Comparison of ENCODE assay signal across 25 cellular contexts in genomic region chrX:12912786-12913185, GRCh38. TPM values are rescaled to one million over a fixed set of nuclear protein-coding genes. Genes with fewer than 3 reads are reported as not detected.
DNase-seq lines count a peak whose midpoint lies in the region; ATAC-seq, FAIRE-seq and TF ChIP-seq lines count a peak whose summit lies in the region.
"Had no signal": no experiment of that assay in that cellular context is flagged by ENCODE, and none has a peak within 500 bp of the region (broad histone marks: within the 10 kb centered on the region; RNA-seq: fewer than 3 reads in every experiment).

No MANE protein-coding gene starts in this region.

- H3K36me3 ChIP-seq in GM23338 (ENCODE audit: insufficient read depth) (no peaks in the 10 kb centered on the region), H1 (ENCODE audit: control insufficient read depth in 2 of 4, insufficient read depth in 4 of 4, low read length in 3 of 4) (no peaks in the 10 kb centered on the region), neural progenitor cell (no peaks in the 10 kb centered on the region), brain microvascular endothelial cell (replicated peaks) (no peaks in the 10 kb centered on the region)
- H3K36me3 ChIP-seq: BE2C, HAP-1 had no signal

- intact Hi-C loops in posterior cingulate gyrus (cut with DNase I), result no loop called here

- H3K4me3 ChIP-seq in GM23338 (no peak overlapping the region), H1 (ENCODE audit: extremely low read depth in 1 of 4, insufficient read depth in 2 of 4, low read depth in 3 of 4, low read length in 4 of 4) (no peak overlapping the region), neural progenitor cell (no peak overlapping the region), brain microvascular endothelial cell (ENCODE audit: low read depth, low read length) (no peak overlapping the region)
- H3K4me3 ChIP-seq: A549; BLaER1 treated with 17β-estradiol and CSF1 and Interleukin-3, amounts not matched to agents 10 nM and 100 nM; GM12878; HAP-1 had no signal

- no peaks in the 10 kb centered on the region for H3K27me3 ChIP-seq in GM23338 (ENCODE audit: insufficient read depth)
- no peaks in the 10 kb centered on the region for H3K27me3 ChIP-seq in H1 (replicated peaks in 1 of 4; ENCODE audit: control insufficient read depth in 3 of 4, extremely low read depth in 1 of 4, insufficient read depth in 3 of 4, low read length in 3 of 4)
- H3K27me3 ChIP-seq in neural progenitor cell, result no peaks in the 10 kb centered on the region
- no peaks in the 10 kb centered on the region for H3K27me3 ChIP-seq in brain microvascular endothelial cell (replicated peaks)
- H3K27me3 ChIP-seq: BE2C had no signal

- H3K4me2 ChIP-seq in GM23338 (no peak overlapping the region), H1 (ENCODE audit: insufficient read depth in 1 of 2, low read depth in 2 of 2, low read length in 2 of 2) (no peak overlapping the region), neural progenitor cell (no peak overlapping the region)
- H3K4me2 ChIP-seq: A549 had no signal

- H4K20me1 ChIP-seq in GM23338 (replicated peaks; ENCODE audit: insufficient read depth), result no peaks in the 10 kb centered on the region
- no peaks in the 10 kb centered on the region for H4K20me1 ChIP-seq in H1 (replicated peaks in 1 of 2; ENCODE audit: control insufficient read depth in 1 of 2, insufficient read depth in 2 of 2, low read length in 2 of 2)
- H4K20me1 ChIP-seq in neural progenitor cell (ENCODE audit: low read depth), result no peaks in the 10 kb centered on the region

- H3K36me3 Mint-ChIP-seq in GM23338 (ENCODE audit: low read depth), result no peaks in the 10 kb centered on the region
- H3K36me3 Mint-ChIP-seq in neural progenitor cell, result no peaks in the 10 kb centered on the region
- H3K36me3 Mint-ChIP-seq: CD8-positive, alpha-beta memory T cell had no signal

- H3K9ac ChIP-seq in H1 (replicated peaks in 1 of 4; ENCODE audit: extremely low read depth in 1 of 4, low read depth in 3 of 4, low read length in 3 of 4) (no peak overlapping the region), neural progenitor cell (no peak overlapping the region)
- H3K9ac ChIP-seq: BLaER1 treated with 17β-estradiol and CSF1 and Interleukin-3, amounts not matched to agents 10 nM and 100 nM had no signal

- H2BK15ac ChIP-seq in H1 (ENCODE audit: low read length), result no peak overlapping the region

- TF ChIP-seq CTCF in GM23338 (conservative IDR thresholded peaks at IDR 0.05; ENCODE audit: low read depth in 2 of 2), result peak in 1 of 2 experiments; percentile 35; a peak in 2 of 4 replicates
- peak in 1 of 3 experiments; percentile 18; a peak in 1 of 4 replicates for TF ChIP-seq CTCF in H1 (IDR thresholded peaks at IDR 0.05; ENCODE audit: control extremely low read depth in 1 of 3, insufficient read depth in 1 of 3, low read depth in 1 of 3, low read length in 3 of 3)
- peak; percentile 21 for TF ChIP-seq CTCF in neural progenitor cell (IDR thresholded peaks at IDR 0.05)
- no peak for TF ChIP-seq CTCF in brain microvascular endothelial cell (IDR thresholded peaks at IDR 0.05; ENCODE audit: low read depth, low read length, missing control alignments)

- H3K27ac Mint-ChIP-seq in GM23338, result no peak overlapping the region
- no peak overlapping the region for H3K27ac Mint-ChIP-seq in neural progenitor cell
- H3K27ac Mint-ChIP-seq: CD8-positive, alpha-beta memory T cell; HFFc6 had no signal

- H3K14ac ChIP-seq in H1 (ENCODE audit: insufficient read length), result no peak overlapping the region

- no peak overlapping the region for H3K23ac ChIP-seq in H1 (ENCODE audit: insufficient read length)

- CTCF ChIA-PET in H1 (lab: Charles Lee; ENCODE audit: partially characterized antibody), result interaction anchor here (1.1 to 2.3 kb wide), 2 partner anchors 12 to 98 kb away, joined by 4 to 6 read pairs; no protein-coding TSS in a partner anchor

- TF ChIP-seq EP300 in H1 (IDR thresholded peaks at IDR 0.05; ENCODE audit: borderline replicate concordance in 1 of 2, low read depth in 2 of 2, low read length in 2 of 2), result no peak

- H3K23me2 ChIP-seq in H1 (ENCODE audit: low read depth, low read length), result no peaks in the 10 kb centered on the region

- H3K27me3 Mint-ChIP-seq in GM23338 (ENCODE audit: insufficient read depth, low read depth, poor library complexity) (no peaks in the 10 kb centered on the region), neural progenitor cell (ENCODE audit: insufficient read depth, low read depth) (peaks cover 2% of the 10 kb centered on the region)
- H3K27me3 Mint-ChIP-seq: CD4-positive, alpha-beta T cell had no signal

- H2BK5ac ChIP-seq in H1 (ENCODE audit: low read depth, low read length), result no peak overlapping the region

- ATAC-seq in GM23338, result no peak
- ATAC-seq: A549, GM12878 had no signal

- H3K9me3 ChIP-seq in H1 (ENCODE audit: insufficient read depth in 2 of 2, low read depth in 1 of 2, low read length in 1 of 2) (no peaks in the 10 kb centered on the region), neural progenitor cell (ENCODE audit: low read depth) (no peaks in the 10 kb centered on the region)
- H3K9me3 ChIP-seq: A549, BE2C, HAP-1 had no signal

- H3K4ac ChIP-seq in H1 (replicated peaks; ENCODE audit: insufficient read length, low read depth, low read length), result no peak overlapping the region

- H3K27ac ChIP-seq in GM23338 (ENCODE audit: low read depth) (no peak overlapping the region), H1 (ENCODE audit: low read depth, low read length) (no peak overlapping the region), neural progenitor cell (no peak overlapping the region), brain microvascular endothelial cell (no peak overlapping the region)
- H3K27ac ChIP-seq: A549; BLaER1 treated with 17β-estradiol and CSF1 and Interleukin-3, amounts not matched to agents 10 nM and 100 nM had no signal

- H3K4me3 Mint-ChIP-seq in GM23338 (no peak overlapping the region), neural progenitor cell (no peak overlapping the region)
- H3K4me3 Mint-ChIP-seq: CD4-positive, alpha-beta T cell; CD8-positive, alpha-beta memory T cell; HFFc6 had no signal

- H2AK5ac ChIP-seq in H1 (ENCODE audit: low read depth, low read length), result no peak overlapping the region

- H3K79me1 ChIP-seq in H1 (ENCODE audit: low read depth, low read length), result no peaks in the 10 kb centered on the region

- no peaks in the 10 kb centered on the region for H3K79me2 ChIP-seq in GM23338 (replicated peaks; ENCODE audit: insufficient read depth)
- H3K79me2 ChIP-seq in H1 (ENCODE audit: control insufficient read depth in 1 of 2, insufficient read depth in 2 of 2, low read length in 2 of 2), result no peaks in the 10 kb centered on the region
- no peaks in the 10 kb centered on the region for H3K79me2 ChIP-seq in neural progenitor cell (ENCODE audit: low read depth)

- H4K5ac ChIP-seq in H1 (ENCODE audit: insufficient read length, low read depth, low read length), result no peak overlapping the region

- H3K4me1 ChIP-seq in GM23338 (ENCODE audit: insufficient read depth), result no peaks in the 10 kb centered on the region
- H3K4me1 ChIP-seq in H1 (replicated peaks in 1 of 4; ENCODE audit: control insufficient read depth in 3 of 4, insufficient read depth in 4 of 4, low read length in 3 of 4), result no peaks in the 10 kb centered on the region
- H3K4me1 ChIP-seq in neural progenitor cell, result no peaks in the 10 kb centered on the region
- H3K4me1 ChIP-seq: A549, BE2C, HAP-1 had no signal

- no peak for TF ChIP-seq POLR2A in H1 (IDR thresholded peaks at IDR 0.05; ENCODE audit: control extremely low read depth in 1 of 2, low read depth in 2 of 2, low read length in 2 of 2)

- H3K9me3 Mint-ChIP-seq in GM23338 (no peaks in the 10 kb centered on the region), neural progenitor cell (no peaks in the 10 kb centered on the region)
- H3K9me3 Mint-ChIP-seq: CD4-positive, alpha-beta T cell; CD8-positive, alpha-beta memory T cell; HFFc6 had no signal

- peak; percentile 25 to 48; a peak in 3 of 4 replicates for TF ChIP-seq RAD21 in H1 (IDR thresholded peaks at IDR 0.05 in 1 of 2, conservative IDR thresholded peaks at IDR 0.05 in 1 of 2; ENCODE audit: low read depth in 2 of 2, low read length in 2 of 2)

- no peaks in the 10 kb centered on the region for H3K9me2 ChIP-seq in GM23338 (ENCODE audit: insufficient read depth)

- H2BK12ac ChIP-seq in H1 (ENCODE audit: low read depth, low read length), result no peak overlapping the region

- H4K91ac ChIP-seq in H1 (replicated peaks; ENCODE audit: insufficient read length, low read length), result no peak overlapping the region

- no peak overlapping the region for H3K56ac ChIP-seq in H1 (replicated peaks; ENCODE audit: insufficient read length, low read depth, low read length)

- peak; percentile 6 for DNase-seq in ELF-1 (ENCODE audit: low read depth, low spot score)
- peak; percentile 9 for DNase-seq in GM23338 (ENCODE audit: low spot score)
- DNase-seq in H1 (ENCODE audit: low read depth in 1 of 2, low spot score in 2 of 2), result no peak
- DNase-seq in neural progenitor cell (ENCODE audit: low spot score), result no peak
- no peak for DNase-seq in brain microvascular endothelial cell
- no peak for DNase-seq in medulla oblongata (ENCODE audit: extremely low spot score)
- no peak for DNase-seq in COR-L47 (lab: John Stamatoyannopoulos, UW)
- DNase-seq in posterior cingulate gyrus, result no peak
- DNase-seq: 8988T; ACHN; AML-193; BE2C; Calu3; CD4-positive, alpha-beta T cell; CD8-positive, alpha-beta memory T cell; DMS53; DND-41; GDM1; HFFc6 had no signal

- H3K18ac ChIP-seq in H1 (ENCODE audit: extremely low read depth, low read length), result no peak overlapping the region

- H2BK20ac ChIP-seq in H1 (ENCODE audit: low read length), result no peak overlapping the region

- H3K4me1 Mint-ChIP-seq in GM23338, result peaks cover 5% of the 10 kb centered on the region; the same call in 1 of the 3 replicates
- H3K4me1 Mint-ChIP-seq in neural progenitor cell, result no peaks in the 10 kb centered on the region

- POLR2A ChIA-PET in H1 (lab: Charles Lee; ENCODE audit: partially characterized antibody), result no interaction called here

- H3F3A ChIP-seq in GM23338 (replicated peaks; ENCODE audit: low read depth) (no peaks in the 10 kb centered on the region), neural progenitor cell (ENCODE audit: low read depth) (no peaks in the 10 kb centered on the region)

- H2BK120ac ChIP-seq in H1 (replicated peaks; ENCODE audit: low read depth, low read length), result no peak overlapping the region

- FAIRE-seq in H1 (lab: Jason Lieb, UNC), result no peak
- FAIRE-seq: GM12878, GM18507 had no signal

- WGBS in H1 (ENCODE audit: extremely low coverage in 1 of 2, insufficient coverage in 1 of 2, insufficient read length in 1 of 2, insufficient replicate concordance in 2 of 2, low coverage in 1 of 2, low lambda C conversion rate in 2 of 2, missing lambda C conversion rate in 1 of 2), 2 experiments, result 94% methylated on average over 3 of the region's 3 CpGs; no CpG with 5 or more reads in 1 of the 2 experiments

- H2AFZ ChIP-seq in GM23338, result no peak overlapping the region
- no peak overlapping the region for H2AFZ ChIP-seq in H1 (ENCODE audit: low read length)
- H2AFZ ChIP-seq in neural progenitor cell (replicated peaks), result no peak overlapping the region

- no peak overlapping the region for H4K8ac ChIP-seq in H1 (ENCODE audit: extremely low read depth, insufficient read depth, low read length)

- in situ Hi-C loops in brain microvascular endothelial cell (cut with HindIII; ENCODE audit: low pct_ligation_motif_present, low sequenced_read_pairs), result no loop called here

RNA-seq across cellular contexts. Expression of gene TLR8, which starts 6.4 kb away (rescaled TPM):
- total RNA-seq in GM23338 (2014; rRNA removed; shearing (Covaris generic)), result not detected in 2 replicates
- not detected in 2 replicates for polyA plus RNA-seq in GM23338 (2016; fragmentation: Nextera tagmentation; extraction: Ambion mirVana)
- not detected in 2 replicates for total RNA-seq in H1 (2021; fragmentation: NEBNext Ultra II Directional; extraction: Animal tissue kit (Norgen Biotek cat#: 25700))
- polyA plus RNA-seq in H1 (2011; rRNA removed), result not detected in 2 replicates
- not detected for polyA plus RNA-seq in H1 (2011; cell fraction: cytosol; rRNA removed)
- not detected for polyA plus RNA-seq in H1 (2011; cell fraction: nucleus; rRNA removed)
- not detected in 4 replicates for polyA plus RNA-seq in H1 (2012, experiment 1 of 2)
- not detected for polyA plus RNA-seq in H1 (2012, experiment 2 of 2)
- not detected for polyA plus RNA-seq in H1 (2013, experiment 1 of 2)
- not detected for polyA plus RNA-seq in H1 (2013, experiment 2 of 2)
- not detected in 2 replicates for polyA minus RNA-seq in H1 (2011; rRNA and poly(A)+ RNA removed)
- polyA minus RNA-seq in H1 (2011; cell fraction: cytosol; rRNA and poly(A)+ RNA removed), result not detected
- not detected for polyA minus RNA-seq in H1 (2011; cell fraction: nucleus; rRNA and poly(A)+ RNA removed)
- not detected in 2 replicates for total RNA-seq in neural progenitor cell (ENCODE audit: low replicate concordance)
- total RNA-seq: Calu3, GM12878, H4, HFFc6 had no signal
- polyA plus RNA-seq: A549; CD8-positive, alpha-beta memory T cell had no signal

RNA-seq across cellular contexts. Expression of gene TLR7, which starts 45.9 kb away (rescaled TPM):
- total RNA-seq in GM23338 (2014; rRNA removed; shearing (Covaris generic)), result not detected in 2 replicates
- polyA plus RNA-seq in GM23338 (2016; fragmentation: Nextera tagmentation; extraction: Ambion mirVana), result not detected in 2 replicates
- total RNA-seq in H1 (2021; fragmentation: NEBNext Ultra II Directional; extraction: Animal tissue kit (Norgen Biotek cat#: 25700)), result not detected in 2 replicates
- 0.02 TPM in 1 of 2 replicates, not detected in the other for polyA plus RNA-seq in H1 (2011; rRNA removed)
- 0.01 TPM for polyA plus RNA-seq in H1 (2011; cell fraction: cytosol; rRNA removed)
- not detected for polyA plus RNA-seq in H1 (2011; cell fraction: nucleus; rRNA removed)
- not detected in 4 replicates for polyA plus RNA-seq in H1 (2012, experiment 1 of 2)
- not detected for polyA plus RNA-seq in H1 (2012, experiment 2 of 2)
- polyA plus RNA-seq in H1 (2013, experiment 1 of 2), result 0.06 TPM
- polyA plus RNA-seq in H1 (2013, experiment 2 of 2), result 0.07 TPM
- polyA minus RNA-seq in H1 (2011; rRNA and poly(A)+ RNA removed), result 0.06 TPM in 1 of 2 replicates, not detected in the other
- polyA minus RNA-seq in H1 (2011; cell fraction: cytosol; rRNA and poly(A)+ RNA removed), result not detected
- not detected for polyA minus RNA-seq in H1 (2011; cell fraction: nucleus; rRNA and poly(A)+ RNA removed)
- total RNA-seq in neural progenitor cell (ENCODE audit: low replicate concordance), result not detected in 2 replicates
- total RNA-seq: Calu3; CD8-positive, alpha-beta memory T cell; HFFc6 had no signal
- polyA plus RNA-seq: A549; CD8-positive, alpha-beta memory T cell had no signal

Comparison
In these comparisons a context has a peak if more than half of its experiments do, and no peak if none do; other contexts are left out.
1. DNase-seq: peak in ELF-1 (single experiment) and GM23338 (single experiment); none in H1 (0 of 2), neural progenitor cell (single experiment), brain microvascular endothelial cell (single experiment), medulla oblongata (single experiment), COR-L47 (single experiment) and posterior cingulate gyrus (0 of 10).